In genomic region chr2:73963385-73964120, GRCh38 we compare ENCODE assay signal across 10 cellular contexts. TPM values are rescaled to one million over a fixed set of nuclear protein-coding genes. Genes with fewer than 3 reads are reported as not detected.
DNase-seq lines count a peak whose midpoint lies in the region; ATAC-seq and TF ChIP-seq lines count a peak whose summit lies in the region.
"Had no signal": no experiment of that assay in that cellular context is flagged by ENCODE, and none has a peak within 500 bp of the region (broad histone marks: within the 10 kb centered on the region; RNA-seq: fewer than 3 reads in every experiment).

No MANE protein-coding gene starts in this region.

- CTCF ChIA-PET in GM10248 (lab: Yijun Ruan, JAX), result interaction anchor here (0.8 to 2.7 kb wide), 4 partner anchors 9 to 24 kb away, joined by 3 to 14 read pairs (median 3); no protein-coding TSS in a partner anchor

- peaks cover 32% of the 10 kb centered on the region for H3K36me3 Mint-ChIP-seq in activated naive CD8-positive, alpha-beta T cell treated with anti-CD3 and anti-CD28 coated beads for 36 hours

- H3K27ac Mint-ChIP-seq in activated naive CD8-positive, alpha-beta T cell treated with anti-CD3 and anti-CD28 coated beads for 36 hours, result peak overlapping the region; percentile 77

- peak; percentile 55 for DNase-seq in GM10248 (ENCODE audit: extremely low spot score)
- DNase-seq in activated naive CD8-positive, alpha-beta T cell treated with anti-CD3 and anti-CD28 coated beads for 36 hours, result peak; percentile 35
- no peak for DNase-seq in Right ventricle myocardium inferior (ENCODE audit: missing footprints)
- DNase-seq in NCI-H2081 treated with DMSO at 0.1 percent for 48 hours (lab: John Stamatoyannopoulos, UW), result no peak
- DNase-seq in posterior vena cava (ENCODE audit: low spot score), result no peak
- no peak for DNase-seq in KG1 (lab: John Stamatoyannopoulos, UW)
- DNase-seq: COR-L47, SW 1271 had no signal

- intact Hi-C loops in Right ventricle myocardium inferior (cut with DNase I), result no loop called here
- intact Hi-C loops in posterior vena cava (cut with DNase I), result no loop called here

- peak; percentile 72 for ATAC-seq in GM19035 (IDR thresholded peaks at IDR 0.05; ENCODE audit: unreplicated experiment)
- peak; percentile 63 for ATAC-seq in HG03439 (IDR thresholded peaks at IDR 0.05; ENCODE audit: unreplicated experiment)
- no peak for ATAC-seq in Right ventricle myocardium inferior

- peaks cover 36% of the 10 kb centered on the region for H3K4me1 Mint-ChIP-seq in activated naive CD8-positive, alpha-beta T cell treated with anti-CD3 and anti-CD28 coated beads for 36 hours

- peaks cover 11% of the 10 kb centered on the region for H3K9me3 Mint-ChIP-seq in activated naive CD8-positive, alpha-beta T cell treated with anti-CD3 and anti-CD28 coated beads for 36 hours

- H3K4me3 Mint-ChIP-seq in activated naive CD8-positive, alpha-beta T cell treated with anti-CD3 and anti-CD28 coated beads for 36 hours, result no peak overlapping the region

- TF ChIP-seq CTCF in GM10248 (IDR thresholded peaks at IDR 0.05; ENCODE audit: control extremely low read depth, extremely low read depth, low read depth, missing control alignments), result no peak

- POLR2A ChIA-PET in GM10248 (lab: Yijun Ruan, JAX), result interaction anchor here (1.2 to 1.3 kb wide), 2 partner anchors 9 to 25 kb away, joined by 3 read pairs; no protein-coding TSS in a partner anchor

- no peaks in the 10 kb centered on the region for H3K27me3 Mint-ChIP-seq in activated naive CD8-positive, alpha-beta T cell treated with anti-CD3 and anti-CD28 coated beads for 36 hours

RNA-seq across cellular contexts. Expression of gene TET3, which starts 21.2 kb away (rescaled TPM):
- 10 to 100 TPM; 14.8 TPM for total RNA-seq in activated naive CD8-positive, alpha-beta T cell treated with anti-CD3 and anti-CD28 coated beads for 36 hours
- total RNA-seq in Right ventricle myocardium inferior (2.6 TPM), posterior vena cava (1 to 10 TPM; 6.6 to 8.5 TPM)

RNA-seq across cellular contexts. Expression of gene DGUOK, which starts 36.9 kb away (rescaled TPM):
- 10 to 100 TPM; 96.8 to 97.1 TPM for total RNA-seq in activated naive CD8-positive, alpha-beta T cell treated with anti-CD3 and anti-CD28 coated beads for 36 hours
- total RNA-seq in Right ventricle myocardium inferior, result 17.9 TPM
- 10 to 100 TPM; 36.1 to 41.9 TPM for total RNA-seq in posterior vena cava

Comparison
In these comparisons a context has a peak if more than half of its experiments do, and no peak if none do; other contexts are left out.
1. DNase-seq: peak in GM10248 (single experiment) and activated naive CD8-positive, alpha-beta T cell treated with anti-CD3 and anti-CD28 coated beads for 36 hours (single experiment); none in Right ventricle myocardium inferior (single experiment), NCI-H2081 treated with DMSO at 0.1 percent for 48 hours (single experiment), posterior vena cava (single experiment) and KG1 (single experiment).